In genomic region chr19:13865578-13866462, GRCh38 we compare ENCODE assay signal across 8 cellular contexts. TPM values are rescaled to one million over a fixed set of nuclear protein-coding genes. Genes with fewer than 3 reads are reported as not detected.
DNase-seq lines count a peak whose midpoint lies in the region; ATAC-seq, FAIRE-seq and TF ChIP-seq lines count a peak whose summit lies in the region.

No MANE protein-coding gene starts in this region.

- no peak overlapping the region for H3K27ac Mint-ChIP-seq in nephron progenitor cell

- no peaks in the 10 kb centered on the region for H3F3A ChIP-seq in OCI-LY1 (ENCODE audit: insufficient read depth, low read length)

- DNase-seq in nephron progenitor cell (peak; percentile 59), RCC 7860 (ENCODE audit: low spot score) (no peak), NOMO-1 treated with dmso at 0.1 percent for 144 hours (lab: John Stamatoyannopoulos, UW; ENCODE audit: unreplicated experiment) (no peak), mesenteric fat pad (ENCODE audit: low spot score) (no peak)

- no peaks in the 10 kb centered on the region for H4K20me1 ChIP-seq in OCI-LY1 (ENCODE audit: insufficient read depth, low read length)

- WGBS in ectodermal cell, 2 experiments: 4 to 5% methylated on average over 81 of the region's 81 CpGs

- H3K4me1 ChIP-seq in OCI-LY1 (ENCODE audit: insufficient read depth, low read length, severe bottlenecking): peaks cover 6% of the 10 kb centered on the region
- H3K4me1 ChIP-seq in ectodermal cell (ENCODE audit: control insufficient read depth, insufficient read depth, low read length): peaks cover 13% of the 10 kb centered on the region

- H3K27me3 ChIP-seq in OCI-LY1 (ENCODE audit: insufficient read depth, low read length) (peaks cover 7% of the 10 kb centered on the region; the same call in 1 of the 2 replicates), ectodermal cell (ENCODE audit: control insufficient read depth, insufficient read depth, low read length, poor library complexity, severe bottlenecking) (peaks cover 90% of the 10 kb centered on the region)

- H3K9me3 ChIP-seq in OCI-LY1 (ENCODE audit: low read length): no peaks in the 10 kb centered on the region
- H3K9me3 ChIP-seq in ectodermal cell (ENCODE audit: control insufficient read depth, low read length): no peaks in the 10 kb centered on the region

- H3K9me2 ChIP-seq in OCI-LY1 (ENCODE audit: low read depth, low read length): no peaks in the 10 kb centered on the region

- peak overlapping the region; percentile 62 for H3K4me2 ChIP-seq in OCI-LY1 (ENCODE audit: low read length)

- H3K36me3 ChIP-seq in OCI-LY1 (ENCODE audit: insufficient read depth, low read length): no peaks in the 10 kb centered on the region
- no peaks in the 10 kb centered on the region for H3K36me3 ChIP-seq in ectodermal cell (ENCODE audit: control insufficient read depth, insufficient read depth, low read length)

- no peak overlapping the region for H2AFZ ChIP-seq in OCI-LY1 (ENCODE audit: low read length)

- H3K27ac ChIP-seq in OCI-LY1 (ENCODE audit: low read depth, low read length, poor library complexity, severe bottlenecking) (no peak overlapping the region), ectodermal cell (ENCODE audit: insufficient read depth, low read depth, low read length, poor library complexity, severe bottlenecking) (no peak overlapping the region)

- peak overlapping the region; percentile 87 for H3K4me3 Mint-ChIP-seq in nephron progenitor cell

- peak overlapping the region; percentile 61 for H3K4me3 ChIP-seq in GM08714 (ENCODE audit: low read length)
- peak overlapping the region; percentile 52 for H3K4me3 ChIP-seq in OCI-LY1 (ENCODE audit: low read depth, low read length, poor library complexity, severe bottlenecking)
- H3K4me3 ChIP-seq in ectodermal cell (ENCODE audit: insufficient read depth, low read depth, low read length): peak overlapping the region; percentile 33

- H3K9ac ChIP-seq in OCI-LY1 (ENCODE audit: low read length): peak overlapping the region; percentile 23; the same call in 1 of the 2 replicates

- peaks cover 59% of the 10 kb centered on the region for H3K4me1 Mint-ChIP-seq in nephron progenitor cell

- no peak for FAIRE-seq in RCC 7860 (lab: Jason Lieb, UNC)

- no peaks in the 10 kb centered on the region for H3K36me3 Mint-ChIP-seq in nephron progenitor cell (ENCODE audit: low read depth)

- H3K9me3 Mint-ChIP-seq in nephron progenitor cell: no peaks in the 10 kb centered on the region

- H3K27me3 Mint-ChIP-seq in nephron progenitor cell (ENCODE audit: low read depth, poor library complexity): peaks cover 36% of the 10 kb centered on the region

- TF ChIP-seq CTCF in OCI-LY1 (IDR thresholded peaks at IDR 0.05; ENCODE audit: low read length) (no peak), nephron progenitor cell (IDR thresholded peaks at IDR 0.05) (no peak)

- no peak for ATAC-seq in HG02973 (IDR thresholded peaks at IDR 0.05; ENCODE audit: unreplicated experiment)

- no peaks in the 10 kb centered on the region for H3K79me2 ChIP-seq in OCI-LY1 (ENCODE audit: insufficient read depth, low read length)

RNA-seq across cellular contexts. Expression of gene NANOS3, which starts 11.1 kb away (rescaled TPM):
- polyA plus RNA-seq in ectodermal cell (2013, experiment 1 of 4): not detected
- not detected for polyA plus RNA-seq in ectodermal cell (2013, experiment 2 of 4)
- not detected for polyA plus RNA-seq in ectodermal cell (2013, experiment 3 of 4)
- not detected for polyA plus RNA-seq in ectodermal cell (2013, experiment 4 of 4)
- not detected for total RNA-seq in mesenteric fat pad

RNA-seq across cellular contexts. Expression of gene BRME1, which starts 40.1 kb away (rescaled TPM):
- polyA plus RNA-seq in ectodermal cell (2013, experiment 1 of 4): 5.8 TPM
- 4.4 TPM for polyA plus RNA-seq in ectodermal cell (2013, experiment 2 of 4)
- 2.7 TPM for polyA plus RNA-seq in ectodermal cell (2013, experiment 3 of 4)
- polyA plus RNA-seq in ectodermal cell (2013, experiment 4 of 4): 2.4 TPM
- total RNA-seq in mesenteric fat pad: 0.67 TPM

RNA-seq across cellular contexts. Expression of gene CC2D1A, which starts 40.2 kb away (rescaled TPM):
- polyA plus RNA-seq in ectodermal cell (2013, experiment 1 of 4): 33.5 TPM
- polyA plus RNA-seq in ectodermal cell (2013, experiment 2 of 4): 23.8 TPM
- 23.9 TPM for polyA plus RNA-seq in ectodermal cell (2013, experiment 3 of 4)
- polyA plus RNA-seq in ectodermal cell (2013, experiment 4 of 4): 25.9 TPM
- total RNA-seq in mesenteric fat pad: 30.2 TPM
